Comparison of ENCODE assay signal across 1 cellular context in genomic region chr10:102504179-102504975, GRCh38.
A peak's percentile ranks its signal among the peaks of the same experiment; 100 is the strongest.
TF ChIP-seq lines count a peak whose summit lies in the region.

No MANE protein-coding gene starts in this region.

TF ChIP-seq in GM12878, 131 proteins besides CTCF, POLR2A, EP300 and RAD21 (continued from another document):
- TF ChIP-seq, protein P1, sequence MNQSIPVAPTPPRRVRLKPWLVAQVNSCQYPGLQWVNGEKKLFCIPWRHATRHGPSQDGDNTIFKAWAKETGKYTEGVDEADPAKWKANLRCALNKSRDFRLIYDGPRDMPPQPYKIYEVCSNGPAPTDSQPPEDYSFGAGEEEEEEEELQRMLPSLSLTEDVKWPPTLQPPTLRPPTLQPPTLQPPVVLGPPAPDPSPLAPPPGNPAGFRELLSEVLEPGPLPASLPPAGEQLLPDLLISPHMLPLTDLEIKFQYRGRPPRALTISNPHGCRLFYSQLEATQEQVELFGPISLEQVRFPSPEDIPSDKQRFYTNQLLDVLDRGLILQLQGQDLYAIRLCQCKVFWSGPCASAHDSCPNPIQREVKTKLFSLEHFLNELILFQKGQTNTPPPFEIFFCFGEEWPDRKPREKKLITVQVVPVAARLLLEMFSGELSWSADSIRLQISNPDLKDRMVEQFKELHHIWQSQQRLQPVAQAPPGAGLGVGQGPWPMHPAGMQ (IDR thresholded peaks at IDR 0.05; ENCODE audit: borderline replicate concordance): no peak
- TF ChIP-seq IKZF1 (conservative IDR thresholded peaks at IDR 0.05) (0 out of 2 replicates have a peak, but pooled peaks have one; percentile 36), EGR1 (IDR thresholded peaks at IDR 0.05; ENCODE audit: borderline replicate concordance in 1 of 2, low read depth in 2 of 2, low read length in 2 of 2) (peak in 1 of 2 experiments; percentile 51; a peak in 1 of 3 replicates), TBL1XR1 (IDR thresholded peaks at IDR 0.05; ENCODE audit: low read depth, low read length) (no peak), CREM (IDR thresholded peaks at IDR 0.05; ENCODE audit: low read depth) (no peak), FOS (IDR thresholded peaks at IDR 0.05; ENCODE audit: borderline replicate concordance, extremely low read depth, insufficient read length) (no peak), NKRF (conservative IDR thresholded peaks at IDR 0.05) (peak; percentile 63; the same call in 1 of the 2 replicates), KAT2A (conservative IDR thresholded peaks at IDR 0.05; ENCODE audit: control insufficient read depth, low read depth, low read length) (no peak), ZZZ3 (IDR thresholded peaks at IDR 0.05; ENCODE audit: control insufficient read depth, insufficient read length, low read depth) (no peak), IRF4 (IDR thresholded peaks at IDR 0.05; ENCODE audit: low read depth, low read length) (0 out of 2 replicates have a peak, but pooled peaks have one; percentile 7), CEBPZ (IDR thresholded peaks at IDR 0.05; ENCODE audit: low read depth, low read length) (no peak), NBN (IDR thresholded peaks at IDR 0.05) (peak; percentile 57), MLLT1 (IDR thresholded peaks at IDR 0.05) (peak; percentile 73; the same call in 1 of the 2 replicates)
- TF ChIP-seq, protein P2, sequence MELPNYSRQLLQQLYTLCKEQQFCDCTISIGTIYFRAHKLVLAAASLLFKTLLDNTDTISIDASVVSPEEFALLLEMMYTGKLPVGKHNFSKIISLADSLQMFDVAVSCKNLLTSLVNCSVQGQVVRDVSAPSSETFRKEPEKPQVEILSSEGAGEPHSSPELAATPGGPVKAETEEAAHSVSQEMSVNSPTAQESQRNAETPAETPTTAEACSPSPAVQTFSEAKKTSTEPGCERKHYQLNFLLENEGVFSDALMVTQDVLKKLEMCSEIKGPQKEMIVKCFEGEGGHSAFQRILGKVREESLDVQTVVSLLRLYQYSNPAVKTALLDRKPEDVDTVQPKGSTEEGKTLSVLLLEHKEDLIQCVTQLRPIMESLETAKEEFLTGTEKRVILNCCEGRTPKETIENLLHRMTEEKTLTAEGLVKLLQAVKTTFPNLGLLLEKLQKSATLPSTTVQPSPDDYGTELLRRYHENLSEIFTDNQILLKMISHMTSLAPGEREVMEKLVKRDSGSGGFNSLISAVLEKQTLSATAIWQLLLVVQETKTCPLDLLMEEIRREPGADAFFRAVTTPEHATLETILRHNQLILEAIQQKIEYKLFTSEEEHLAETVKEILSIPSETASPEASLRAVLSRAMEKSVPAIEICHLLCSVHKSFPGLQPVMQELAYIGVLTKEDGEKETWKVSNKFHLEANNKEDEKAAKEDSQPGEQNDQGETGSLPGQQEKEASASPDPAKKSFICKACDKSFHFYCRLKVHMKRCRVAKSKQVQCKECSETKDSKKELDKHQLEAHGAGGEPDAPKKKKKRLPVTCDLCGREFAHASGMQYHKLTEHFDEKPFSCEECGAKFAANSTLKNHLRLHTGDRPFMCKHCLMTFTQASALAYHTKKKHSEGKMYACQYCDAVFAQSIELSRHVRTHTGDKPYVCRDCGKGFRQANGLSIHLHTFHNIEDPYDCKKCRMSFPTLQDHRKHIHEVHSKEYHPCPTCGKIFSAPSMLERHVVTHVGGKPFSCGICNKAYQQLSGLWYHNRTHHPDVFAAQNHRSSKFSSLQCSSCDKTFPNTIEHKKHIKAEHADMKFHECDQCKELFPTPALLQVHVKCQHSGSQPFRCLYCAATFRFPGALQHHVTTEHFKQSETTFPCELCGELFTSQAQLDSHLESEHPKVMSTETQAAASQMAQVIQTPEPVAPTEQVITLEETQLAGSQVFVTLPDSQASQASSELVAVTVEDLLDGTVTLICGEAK (IDR thresholded peaks at IDR 0.05; ENCODE audit: borderline replicate concordance): no peak
